In genomic region chr5:72380491-72381274, GRCh38 we compare ENCODE assay signal across 11 cellular contexts.
DNase-seq lines count a peak whose midpoint lies in the region; ATAC-seq lines count a peak whose summit lies in the region.
"Had no signal": no experiment of that assay in that cellular context is flagged by ENCODE, and none has a peak within 500 bp of the region (broad histone marks: within the 10 kb centered on the region; RNA-seq: fewer than 3 reads in every experiment).

No MANE protein-coding gene starts in this region.

- DNase-seq in AML-193 (lab: John Stamatoyannopoulos, UW) (peak; percentile 4 to 16), NOMO-1 treated with DMSO at 0.1 percent for 48 hours (lab: John Stamatoyannopoulos, UW; ENCODE audit: unreplicated experiment) (peak; percentile 79), fibroblast of peridontal ligament (ENCODE audit: extremely low read depth) (peak; percentile 36), SW 1271 (lab: John Stamatoyannopoulos, UW) (no peak), immature natural killer cell (no peak), D341Med (ENCODE audit: low spot score) (no peak), inferior parietal cortex (ENCODE audit: extremely low spot score) (no peak)
- DNase-seq: activated T-cell treated with anti-CD3 and anti-CD28 coated beads, Interleukin-2, amount 50 U/mL, for 48 hours; NCI-H446 treated with DMSO at 0.1 percent for 48 hours; uterus had no signal

- no peaks in the 10 kb centered on the region for H3K9me3 Mint-ChIP-seq in immature natural killer cell

- H3K4me3 Mint-ChIP-seq in immature natural killer cell = no peak overlapping the region

- no peaks in the 10 kb centered on the region for H3K36me3 Mint-ChIP-seq in immature natural killer cell

- no peaks in the 10 kb centered on the region for H3K4me1 Mint-ChIP-seq in immature natural killer cell

- ATAC-seq in GM19395 (IDR thresholded peaks at IDR 0.05; ENCODE audit: unreplicated experiment) = peak; percentile 84

- H3K27ac Mint-ChIP-seq in immature natural killer cell = no peak overlapping the region

- peaks cover 0 to 7% (median 3%) of the 10 kb centered on the region in 3 donors for H3K27me3 Mint-ChIP-seq in immature natural killer cell (ENCODE audit: low read depth in 3 of 3)

Comparison
In these comparisons a context has a peak if more than half of its experiments do, and no peak if none do; other contexts are left out.
1. DNase-seq: peak in AML-193 (2 of 2), NOMO-1 treated with DMSO at 0.1 percent for 48 hours (single experiment) and fibroblast of peridontal ligament (single experiment); none in SW 1271 (0 of 2), immature natural killer cell (0 of 3), D341Med (single experiment) and inferior parietal cortex (single experiment).